ENCODE assay signal across 1 cellular context in genomic region chr7:37945336-37945735, GRCh38.
TF ChIP-seq lines count a peak whose summit lies in the region.

No MANE protein-coding gene starts in this region.

TF ChIP-seq in GM12878, 131 proteins besides CTCF, POLR2A, EP300 and RAD21:
- peak; percentile 29; the same call in 1 of the 2 replicates for TF ChIP-seq ZBTB33 (IDR thresholded peaks at IDR 0.05)
- no peak for TF ChIP-seq ASH2L (IDR thresholded peaks at IDR 0.05; ENCODE audit: borderline replicate concordance, low read depth)
- TF ChIP-seq CBX3 (IDR thresholded peaks at IDR 0.05; ENCODE audit: borderline replicate concordance, low read depth) = no peak
- peak; percentile 79 for TF ChIP-seq ATF7 (IDR thresholded peaks at IDR 0.05; ENCODE audit: low read depth)
TF ChIP-seq in GM12878: peak in this region for 2.
